Comparison of ENCODE assay signal across 9 cellular contexts in the genomic region with DNA sequence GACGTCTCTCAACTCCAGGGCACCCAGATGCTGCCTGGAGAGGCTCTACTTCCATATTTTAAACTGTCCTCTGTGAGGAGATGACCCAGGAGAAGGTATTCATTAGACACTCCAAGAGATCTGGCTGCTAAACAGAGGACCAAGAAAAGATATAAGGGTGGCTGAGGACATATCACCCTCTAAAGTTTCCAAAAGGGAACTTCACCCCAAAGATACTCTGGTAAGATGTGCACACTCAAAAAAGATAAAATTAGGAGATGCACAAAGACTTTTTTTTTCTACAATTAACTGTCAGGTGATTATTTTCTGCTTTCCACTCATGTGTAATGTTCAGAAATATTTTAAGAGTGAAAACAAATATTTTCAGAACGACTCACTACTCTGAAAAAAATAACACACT.
DNase-seq lines count a peak whose midpoint lies in the region; ATAC-seq and FAIRE-seq lines count a peak whose summit lies in the region.
"Had no signal": no experiment of that assay in that cellular context is flagged by ENCODE, and none has a peak within 500 bp of the region (broad histone marks: within the 10 kb centered on the region; RNA-seq: fewer than 3 reads in every experiment).

No MANE protein-coding gene starts in this region.

- H3K27ac Mint-ChIP-seq in activated naive CD8-positive, alpha-beta T cell, result no peak overlapping the region
- peak overlapping the region; percentile 91 for H3K27ac Mint-ChIP-seq in memory B cell

- peak overlapping the region; percentile 79 for H3K4me2 ChIP-seq in BLaER1

- ATAC-seq in memory B cell (ENCODE audit: low read depth) (no peak), HG03342 (IDR thresholded peaks at IDR 0.05; ENCODE audit: unreplicated experiment) (no peak), GM18870 (IDR thresholded peaks at IDR 0.05; ENCODE audit: unreplicated experiment) (no peak)

- peak; percentile 37 for DNase-seq in HTR-8/SVneo (ENCODE audit: insufficient read length, low spot score)
- no peak for DNase-seq in memory B cell (ENCODE audit: low spot score in 2 of 2)
- no peak for DNase-seq in NCI-H748 treated with DMSO at 0.1 percent for 48 hours (lab: John Stamatoyannopoulos, UW)
- no peak for DNase-seq in NCI-H526 (lab: John Stamatoyannopoulos, UW)
- DNase-seq: stimulated activated CD4-positive, alpha-beta T cell treated with anti-CD3 and anti-CD28 coated beads, Interleukin-1b, Interleukin-23, amount 100 ng/mL, for 48 hours had no signal

- peaks cover 34% of the 10 kb centered on the region for H3K4me1 ChIP-seq in BLaER1

- peaks cover 49% of the 10 kb centered on the region for H3K36me3 ChIP-seq in BLaER1

- H3K9ac ChIP-seq in BLaER1, result peak overlapping the region; percentile 96

- H3K4me1 Mint-ChIP-seq in activated naive CD8-positive, alpha-beta T cell (ENCODE audit: low read depth), result peaks cover 23% of the 10 kb centered on the region
- H3K4me1 Mint-ChIP-seq in memory B cell, result peaks cover 17% of the 10 kb centered on the region

- H3K27me3 ChIP-seq in BLaER1, result no peaks in the 10 kb centered on the region

- no peaks in the 10 kb centered on the region for H3K9me3 Mint-ChIP-seq in activated naive CD8-positive, alpha-beta T cell (ENCODE audit: low read depth)
- H3K9me3 Mint-ChIP-seq in memory B cell, result peaks cover 2% of the 10 kb centered on the region

- peaks cover 60% of the 10 kb centered on the region for H3K9me3 ChIP-seq in BLaER1

- H3K4me3 ChIP-seq in BLaER1, result peak overlapping the region; percentile 93

- H4K20me1 ChIP-seq in BLaER1, result peaks cover 19% of the 10 kb centered on the region; the same call in 1 of the 2 replicates

- H3K4me3 Mint-ChIP-seq in activated naive CD8-positive, alpha-beta T cell, result peak overlapping the region; percentile 93
- peak overlapping the region; percentile 15 for H3K4me3 Mint-ChIP-seq in memory B cell

- H3K27ac ChIP-seq in BLaER1, result no peak overlapping the region

- H3K27me3 Mint-ChIP-seq in activated naive CD8-positive, alpha-beta T cell, result no peaks in the 10 kb centered on the region
- H3K27me3 Mint-ChIP-seq in memory B cell, result no peaks in the 10 kb centered on the region

- FAIRE-seq in HTR-8/SVneo (lab: Jason Lieb, UNC), result no peak

- H3K36me3 Mint-ChIP-seq in activated naive CD8-positive, alpha-beta T cell, result peaks cover 8% of the 10 kb centered on the region
- H3K36me3 Mint-ChIP-seq in memory B cell, result peaks cover 14% of the 10 kb centered on the region
